In the genomic region with DNA sequence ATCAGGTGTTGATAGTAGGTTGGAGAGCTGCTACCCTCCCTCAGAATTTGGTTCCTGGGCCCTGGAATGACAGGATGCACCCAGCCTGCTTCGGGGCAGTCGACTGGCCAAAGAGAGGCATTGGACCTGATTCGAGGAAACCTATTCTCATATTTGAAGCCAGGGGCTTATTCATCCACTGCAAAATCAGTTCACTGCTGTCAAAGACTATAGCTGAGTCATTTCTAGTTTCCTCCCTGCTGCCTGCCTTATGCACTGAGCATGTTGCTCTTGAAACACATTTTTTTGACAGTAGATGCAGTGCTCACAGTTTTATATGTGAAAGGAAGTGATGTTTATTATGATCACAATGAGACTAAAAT, we compare ENCODE assay signal across 11 cellular contexts.
DNase-seq lines count a peak whose midpoint lies in the region; ATAC-seq, FAIRE-seq and TF ChIP-seq lines count a peak whose summit lies in the region.
"Had no signal": no experiment of that assay in that cellular context is flagged by ENCODE, and none has a peak within 500 bp of the region (broad histone marks: within the 10 kb centered on the region; RNA-seq: fewer than 3 reads in every experiment).

No MANE protein-coding gene starts in this region.

- no peaks in the 10 kb centered on the region for H3K9me3 ChIP-seq in astrocyte (ENCODE audit: insufficient read depth, low read depth, low read length)

- ATAC-seq in activated T-cell treated with anti-CD3 and anti-CD28 coated beads, Interleukin-2, amount 50 U/mL, for 72 hours (replicated peaks in 1 of 2): peak; percentile 96 to 98
- ATAC-seq in HG03103 (IDR thresholded peaks at IDR 0.05; ENCODE audit: low read depth, unreplicated experiment) (peak; percentile 74), GM19324 (IDR thresholded peaks at IDR 0.05; ENCODE audit: low FRiP score, unreplicated experiment) (no peak)
- ATAC-seq: left ventricle myocardium superior had no signal

- H3K9ac ChIP-seq in astrocyte (ENCODE audit: low read length): no peak overlapping the region

- peak in 1 of 2 donors; percentile 31 for DNase-seq in activated T-cell treated with anti-CD3 and anti-CD28 coated beads, Interleukin-2, amount 50 U/mL, for 72 hours
- DNase-seq in activated T-cell treated with anti-CD3 and anti-CD28 coated beads for 4 hours (no peak), astrocyte (ENCODE audit: low read depth) (peak; percentile 67), skeletal muscle cell (ENCODE audit: low read depth) (peak; percentile 15), NCI-H187 treated with DMSO at 0.1 percent for 48 hours (lab: John Stamatoyannopoulos, UW) (no peak), NCI-H1092 treated with DMSO at 0.1 percent for 48 hours (lab: John Stamatoyannopoulos, UW) (no peak)
- DNase-seq: amygdala, left ventricle myocardium superior, NCI-H1694 treated with DMSO at 0.1 percent for 48 hours had no signal

- H3K36me3 ChIP-seq in astrocyte (ENCODE audit: insufficient read depth, low read length): no peaks in the 10 kb centered on the region

- no peaks in the 10 kb centered on the region for H3K9me3 Mint-ChIP-seq in activated T-cell treated with anti-CD3 and anti-CD28 coated beads, Interleukin-2, amount 50 U/mL, for 72 hours
- H3K9me3 Mint-ChIP-seq in astrocyte (ENCODE audit: unreplicated experiment): no peaks in the 10 kb centered on the region

- H3K4me3 ChIP-seq in astrocyte (ENCODE audit: insufficient read depth, low read depth, low read length): no peak overlapping the region
- H3K4me3 ChIP-seq in skeletal muscle cell (ENCODE audit: low read depth, low read length): no peak overlapping the region

- H3K27me3 ChIP-seq in astrocyte (ENCODE audit: insufficient read depth, low read length): no peaks in the 10 kb centered on the region

- H2AFZ ChIP-seq in astrocyte (ENCODE audit: low read depth, low read length): no peak overlapping the region

- H3K36me3 Mint-ChIP-seq in activated T-cell treated with anti-CD3 and anti-CD28 coated beads, Interleukin-2, amount 50 U/mL, for 72 hours (ENCODE audit: insufficient read depth in 2 of 2): no peaks in the 10 kb centered on the region
- no peaks in the 10 kb centered on the region for H3K36me3 Mint-ChIP-seq in astrocyte (ENCODE audit: low read depth, unreplicated experiment)

- no peaks in the 10 kb centered on the region for H4K20me1 ChIP-seq in astrocyte (ENCODE audit: insufficient read depth, low read length)

- H3K79me2 ChIP-seq in astrocyte (ENCODE audit: insufficient read depth, low read length): no peaks in the 10 kb centered on the region

- no peaks in the 10 kb centered on the region for H3K27me3 Mint-ChIP-seq in activated T-cell treated with anti-CD3 and anti-CD28 coated beads, Interleukin-2, amount 50 U/mL, for 72 hours (ENCODE audit: low read depth)
- no peaks in the 10 kb centered on the region for H3K27me3 Mint-ChIP-seq in astrocyte (ENCODE audit: low read depth, unreplicated experiment)

- no peak for FAIRE-seq in astrocyte (lab: Jason Lieb, UNC)

- peaks cover 19% of the 10 kb centered on the region for H3K4me1 ChIP-seq in astrocyte (ENCODE audit: insufficient read depth, low read length)

- H3K4me3 Mint-ChIP-seq in activated T-cell treated with anti-CD3 and anti-CD28 coated beads, Interleukin-2, amount 50 U/mL, for 72 hours: no peak overlapping the region
- H3K4me3 Mint-ChIP-seq in astrocyte (ENCODE audit: unreplicated experiment): no peak overlapping the region

- H3K27ac Mint-ChIP-seq in activated T-cell treated with anti-CD3 and anti-CD28 coated beads, Interleukin-2, amount 50 U/mL, for 72 hours: no peak overlapping the region
- no peak overlapping the region for H3K27ac Mint-ChIP-seq in astrocyte (ENCODE audit: unreplicated experiment)

- H3K27ac ChIP-seq in astrocyte (ENCODE audit: low read depth, low read length): no peak overlapping the region

- no peak for TF ChIP-seq CTCF in astrocyte (IDR thresholded peaks at IDR 0.05; ENCODE audit: insufficient read depth, low read depth, low read length)

- H3K4me1 Mint-ChIP-seq in activated T-cell treated with anti-CD3 and anti-CD28 coated beads, Interleukin-2, amount 50 U/mL, for 72 hours (ENCODE audit: low read depth): peaks cover 7% of the 10 kb centered on the region
- H3K4me1 Mint-ChIP-seq in astrocyte (ENCODE audit: low read depth, unreplicated experiment): peaks cover 25% of the 10 kb centered on the region

- H3K4me2 ChIP-seq in astrocyte (ENCODE audit: low read length): no peak overlapping the region

Comparison
In these comparisons a context has a peak if more than half of its experiments do, and no peak if none do; other contexts are left out.
1. DNase-seq: peak in astrocyte (single experiment) and skeletal muscle cell (single experiment); none in activated T-cell treated with anti-CD3 and anti-CD28 coated beads for 4 hours (single experiment), NCI-H187 treated with DMSO at 0.1 percent for 48 hours (single experiment) and NCI-H1092 treated with DMSO at 0.1 percent for 48 hours (single experiment).